16 cellular contexts compared by ENCODE assay signal in genomic region chr13:109199280-109199679, GRCh38.
DNase-seq lines count a peak whose midpoint lies in the region; ATAC-seq, FAIRE-seq and TF ChIP-seq lines count a peak whose summit lies in the region.
"Had no signal": no experiment of that assay in that cellular context is flagged by ENCODE, and none has a peak within 500 bp of the region (broad histone marks: within the 10 kb centered on the region; RNA-seq: fewer than 3 reads in every experiment).

No MANE protein-coding gene starts in this region.

- DNase-seq in A673 (ENCODE audit: low spot score) (peak; percentile 33), H54 (ENCODE audit: insufficient read length, low spot score) (no peak), NCI-H748 (lab: John Stamatoyannopoulos, UW; ENCODE audit: unreplicated experiment) (peak; percentile 70), fibroblast of villous mesenchyme (ENCODE audit: low read depth) (peak; percentile 65), GF-D8 (lab: John Stamatoyannopoulos, UW) (no peak), cortex of kidney (lab: John Stamatoyannopoulos, UW) (no peak)
- DNase-seq: Caco-2; CD8-positive, alpha-beta T cell; DND-41; H7 had no signal

- CTCF ChIA-PET in A673 (lab: Charles Lee) = no interaction called here

- peaks cover 25% of the 10 kb centered on the region for H3K4me1 ChIP-seq in A673 (ENCODE audit: insufficient read depth, low read length, poor library complexity, severe bottlenecking)
- H3K4me1 ChIP-seq: Caco-2 had no signal

- no peak for TF ChIP-seq POLR2A in H54 (IDR thresholded peaks at IDR 0.05; ENCODE audit: low read depth, low read length)

- BruUV-seq in A673 (replicated peaks; lab: Mats Ljungman, UMichigan) = no TSS peak

- H3K4me3 ChIP-seq in A673 (ENCODE audit: low read depth, low read length, poor library complexity, severe bottlenecking) (no peak overlapping the region), fibroblast of villous mesenchyme (ENCODE audit: low read depth, low read length) (no peak overlapping the region)
- H3K4me3 ChIP-seq: A549, GM23248, K562 had no signal

- no peaks in the 10 kb centered on the region for H3K9me3 ChIP-seq in A673 (ENCODE audit: low read depth, low read length, poor library complexity, severe bottlenecking)
- H3K9me3 ChIP-seq: A549, Caco-2 had no signal

- TF ChIP-seq CTCF in A673 (conservative IDR thresholded peaks at IDR 0.05; ENCODE audit: low read depth, low read length) = no peak
- no peak for TF ChIP-seq CTCF in fibroblast of villous mesenchyme (IDR thresholded peaks at IDR 0.05; ENCODE audit: insufficient read depth, low read depth, low read length)

- POLR2A ChIA-PET in A673 (lab: Charles Lee; ENCODE audit: low non-redundant PET) = no interaction called here

- intact Hi-C loops in A673 (cut with micrococcal nuclease; ENCODE audit: unreplicated experiment) = loop anchor here (5.0 kb wide), 1 partner anchor 213 kb away; no protein-coding TSS in a partner anchor

- H3K27ac ChIP-seq in A673 (ENCODE audit: low read depth, low read length, poor library complexity, severe bottlenecking) = no peak overlapping the region
- H3K27ac ChIP-seq: A549, GM23248 had no signal

- no peaks in the 10 kb centered on the region for H3K27me3 ChIP-seq in A673 (replicated peaks; ENCODE audit: insufficient read depth, low read depth, low read length, poor library complexity)

- no peaks in the 10 kb centered on the region for H3K36me3 ChIP-seq in A673 (ENCODE audit: insufficient read depth, low read length, poor library complexity, severe bottlenecking)

- no peak for ATAC-seq in HG03108 (IDR thresholded peaks at IDR 0.05; ENCODE audit: unreplicated experiment)
- ATAC-seq in HG02588 (IDR thresholded peaks at IDR 0.05; ENCODE audit: unreplicated experiment) = no peak
- ATAC-seq: A549; CD8-positive, alpha-beta T cell; K562 had no signal

- FAIRE-seq in H54 (lab: Jason Lieb, UNC) = peak; percentile 48
- FAIRE-seq: A549, HTR-8/SVneo, K562 had no signal

Comparison
In these comparisons a context has a peak if more than half of its experiments do, and no peak if none do; other contexts are left out.
1. DNase-seq: peak in A673 (single experiment), NCI-H748 (single experiment) and fibroblast of villous mesenchyme (single experiment); none in H54 (single experiment), GF-D8 (single experiment) and cortex of kidney (single experiment).